ENCODE assay signal across 9 cellular contexts in genomic region chr14:22824711-22825359, GRCh38. TPM values are rescaled to one million over a fixed set of nuclear protein-coding genes. Genes with fewer than 3 reads are reported as not detected.
DNase-seq lines count a peak whose midpoint lies in the region; ATAC-seq, FAIRE-seq and TF ChIP-seq lines count a peak whose summit lies in the region.
"Had no signal": no experiment of that assay in that cellular context is flagged by ENCODE, and none has a peak within 500 bp of the region (broad histone marks: within the 10 kb centered on the region; RNA-seq: fewer than 3 reads in every experiment).

No MANE protein-coding gene starts in this region.

- no peak for TF ChIP-seq EP300 in A549 (IDR thresholded peaks at IDR 0.05)

- H3K27me3 Mint-ChIP-seq in GM23338 (ENCODE audit: insufficient read depth, low read depth, poor library complexity), result peaks cover 24% of the 10 kb centered on the region

- TF ChIP-seq CTCF in A549 (IDR thresholded peaks at IDR 0.05), result no peak
- no peak for TF ChIP-seq CTCF in GM23338 (conservative IDR thresholded peaks at IDR 0.05; ENCODE audit: low read depth in 2 of 2)
- no peak for TF ChIP-seq CTCF in BE2C (IDR thresholded peaks at IDR 0.05; ENCODE audit: low read depth, low read length)

- no peaks in the 10 kb centered on the region; the same call in 2 of the 3 replicates for H3K36me3 Mint-ChIP-seq in GM23338 (ENCODE audit: low read depth)

- H3K4me1 Mint-ChIP-seq in GM23338, result peaks cover 38% of the 10 kb centered on the region

- POLR2A ChIA-PET in A549 (lab: Yijun Ruan, JAX), result interaction anchor here (0.7 kb wide), 1 partner anchor 29 kb away, joined by 3 read pairs; no protein-coding TSS in a partner anchor

- H3K79me2 ChIP-seq in GM23338 (replicated peaks; ENCODE audit: insufficient read depth), result peaks cover under 1% of the 10 kb centered on the region; the same call in 1 of the 2 replicates

- no peak for TF ChIP-seq POLR2A in A549 (IDR thresholded peaks at IDR 0.05; ENCODE audit: low read length)

- no peak for FAIRE-seq in A549 (lab: Jason Lieb, UNC)

- peaks cover 4% of the 10 kb centered on the region for H3K9me2 ChIP-seq in GM23338 (ENCODE audit: insufficient read depth)

- H3K4me3 Mint-ChIP-seq in GM23338, result no peak overlapping the region
- H3K4me3 Mint-ChIP-seq: activated T-cell treated with anti-CD3 and anti-CD28 coated beads, Interleukin-2, amount 50 U/mL, for 24 hours had no signal

- ATAC-seq in A549, result peak; percentile 35 to 41; a peak in 5 of 6 replicates
- ATAC-seq in GM23338, result no peak
- ATAC-seq in HG03139 (IDR thresholded peaks at IDR 0.05; ENCODE audit: unreplicated experiment), result no peak

- no peak overlapping the region for H3K4me3 ChIP-seq in A549
- H3K4me3 ChIP-seq in GM23338, result no peak overlapping the region
- H3K4me3 ChIP-seq in SJCRH30, result no peak overlapping the region
- H3K4me3 ChIP-seq in BE2C (ENCODE audit: low read depth, low read length), result no peak overlapping the region

- H3F3A ChIP-seq in GM23338 (replicated peaks; ENCODE audit: low read depth), result peaks cover 8% of the 10 kb centered on the region; the same call in 1 of the 2 replicates

- 37% methylated on average over 8 of the region's 8 CpGs for WGBS in A549 (ENCODE audit: missing lambda C conversion rate)

- CTCF ChIA-PET in A549 (lab: Yijun Ruan, JAX), result interaction anchor here (0.6 to 11.7 kb wide), 12 partner anchors 26 to 269 kb away, joined by 3 to 259 read pairs (median 3); partner anchors contain the start of gene ABHD4

- H3K27ac ChIP-seq in A549, result peak overlapping the region; percentile 66 to 93
- H3K27ac ChIP-seq in GM23338 (ENCODE audit: low read depth), result no peak overlapping the region
- H3K27ac ChIP-seq in SJCRH30, result peak overlapping the region; percentile 71

- peak overlapping the region; percentile 49; the same call in 1 of the 2 replicates for H2AFZ ChIP-seq in GM23338

- H3K27me3 ChIP-seq in GM23338 (ENCODE audit: insufficient read depth) (no peaks in the 10 kb centered on the region), SJCRH30 (no peaks in the 10 kb centered on the region), BE2C (no peaks in the 10 kb centered on the region)

- DNase-seq in A549 (ENCODE audit: low read depth in 1 of 2, low spot score in 1 of 2), result peak; percentile 61 to 81
- no peak for DNase-seq in GM23338 (ENCODE audit: low spot score)
- DNase-seq in SJCRH30, result peak; percentile 78 to 81
- peak; percentile 94 for DNase-seq in glomerular visceral epithelial cell (ENCODE audit: extremely low spot score)
- no peak for DNase-seq in NCI-H1436 treated with DMSO at 0.1 percent for 48 hours (lab: John Stamatoyannopoulos, UW)
- no peak for DNase-seq in NCI-H2081 treated with DMSO at 0.1 percent for 48 hours (lab: John Stamatoyannopoulos, UW)
- DNase-seq in BE2C, result no peak
- DNase-seq: activated T-cell treated with anti-CD3 and anti-CD28 coated beads, Interleukin-2, amount 50 U/mL, for 24 hours had no signal

- H3K4me1 ChIP-seq in A549 (peaks cover 54% of the 10 kb centered on the region), GM23338 (ENCODE audit: insufficient read depth) (peaks cover 43% of the 10 kb centered on the region), SJCRH30 (peaks cover 35% of the 10 kb centered on the region), BE2C (no peaks in the 10 kb centered on the region; the same call in 1 of the 2 replicates)

- no peaks in the 10 kb centered on the region for H3K9me3 Mint-ChIP-seq in GM23338

- TF ChIP-seq RAD21 in A549 (conservative IDR thresholded peaks at IDR 0.05 in 1 of 2, IDR thresholded peaks at IDR 0.05 in 1 of 2), result no peak

- H3K36me3 ChIP-seq in GM23338 (ENCODE audit: insufficient read depth) (no peaks in the 10 kb centered on the region), SJCRH30 (no peaks in the 10 kb centered on the region), BE2C (no peaks in the 10 kb centered on the region)

- no peak overlapping the region for H3K27ac Mint-ChIP-seq in GM23338
- H3K27ac Mint-ChIP-seq: activated T-cell treated with anti-CD3 and anti-CD28 coated beads, Interleukin-2, amount 50 U/mL, for 24 hours had no signal

- H3K4me2 ChIP-seq in A549, result peak overlapping the region; percentile 59
- H3K4me2 ChIP-seq in GM23338, result no peak overlapping the region

- H3K9me3 ChIP-seq in A549 (no peaks in the 10 kb centered on the region), SJCRH30 (replicated peaks) (no peaks in the 10 kb centered on the region), BE2C (no peaks in the 10 kb centered on the region)

- no peaks in the 10 kb centered on the region for H4K20me1 ChIP-seq in GM23338 (replicated peaks; ENCODE audit: insufficient read depth)

TF ChIP-seq in A549, 52 proteins besides CTCF, POLR2A, EP300 and RAD21 (continues in another document):
- TF ChIP-seq RARB (CRISPR knock-in tag; IDR thresholded peaks at IDR 0.05) (no peak), CEBPB (IDR thresholded peaks at IDR 0.05) (no peak), MAFK (IDR thresholded peaks at IDR 0.05; ENCODE audit: partially characterized antibody) (peak; percentile 74), FOSL2 (IDR thresholded peaks at IDR 0.05) (no peak), FOSL2 (CRISPR knock-in tag; IDR thresholded peaks at IDR 0.05) (no peak), PHF8 (IDR thresholded peaks at IDR 0.05; ENCODE audit: borderline replicate concordance, low read depth) (no peak), GATA3 (IDR thresholded peaks at IDR 0.05; ENCODE audit: borderline replicate concordance) (no peak)

RNA-seq across cellular contexts. Expression of gene MRPL52, which starts 4.9 kb away (rescaled TPM):
- 113 and 116 TPM in 2 replicates for polyA plus RNA-seq in A549 (2011; rRNA removed)
- 97.7 and 110 TPM in 2 replicates for polyA plus RNA-seq in A549 (2012; cell fraction: cytosol; rRNA removed)
- polyA plus RNA-seq in A549 (2012; cell fraction: nucleus; rRNA removed), result 56.3 and 70.8 TPM in 2 replicates
- polyA plus RNA-seq in A549 (2017; fragmentation: RNase III; extraction: RNeasy Plus Mini Kit Qiagen cat#74134 plus additional on column Dnase treatment), result 172 to 173 TPM (median 172 TPM) in 3 replicates
- polyA minus RNA-seq in A549 (2011; rRNA and poly(A)+ RNA removed), result 18.3 and 23.2 TPM in 2 replicates
- total RNA-seq in GM23338 (2014; rRNA removed; shearing (Covaris generic)), result 131 and 138 TPM in 2 replicates
- polyA plus RNA-seq in GM23338 (2016; fragmentation: Nextera tagmentation; extraction: Ambion mirVana), result 617 and 691 TPM in 2 replicates
- total RNA-seq in SJCRH30 (2014; rRNA removed; shearing (Covaris generic)), result 65.1 and 95.5 TPM in 2 replicates
- polyA plus RNA-seq in BE2C (2012; ENCODE audit: insufficient read depth, insufficient read length, low read depth), result 324 TPM

RNA-seq across cellular contexts. Expression of gene SLC7A7, which starts 9.6 kb away (rescaled TPM):
- 86.8 and 104 TPM in 2 replicates for polyA plus RNA-seq in A549 (2011; rRNA removed)
- 12.2 and 16.5 TPM in 2 replicates for polyA plus RNA-seq in A549 (2012; cell fraction: cytosol; rRNA removed)
- 13.7 and 22.7 TPM in 2 replicates for polyA plus RNA-seq in A549 (2012; cell fraction: nucleus; rRNA removed)
- 30.1 to 44.2 TPM (median 39.8 TPM) in 3 replicates for polyA plus RNA-seq in A549 (2017; fragmentation: RNase III; extraction: RNeasy Plus Mini Kit Qiagen cat#74134 plus additional on column Dnase treatment)
- polyA minus RNA-seq in A549 (2011; rRNA and poly(A)+ RNA removed), result 111 and 138 TPM in 2 replicates
- total RNA-seq in GM23338 (2014; rRNA removed; shearing (Covaris generic)), result 3.6 and 6.1 TPM in 2 replicates
- polyA plus RNA-seq in GM23338 (2016; fragmentation: Nextera tagmentation; extraction: Ambion mirVana), result 2.7 and 4.1 TPM in 2 replicates
- total RNA-seq in SJCRH30 (2014; rRNA removed; shearing (Covaris generic)), result 46.2 and 47.8 TPM in 2 replicates
- 1.1 TPM for polyA plus RNA-seq in BE2C (2012; ENCODE audit: insufficient read depth, insufficient read length, low read depth)

RNA-seq across cellular contexts. Expression of gene MMP14, which starts 11.6 kb away (rescaled TPM):
- 1.9 and 2.5 TPM in 2 replicates for polyA plus RNA-seq in A549 (2011; rRNA removed)
- 1.9 TPM in 2 replicates for polyA plus RNA-seq in A549 (2012; cell fraction: cytosol; rRNA removed)
- polyA plus RNA-seq in A549 (2012; cell fraction: nucleus; rRNA removed), result 13.2 and 13.8 TPM in 2 replicates
- 1.1 to 2.0 TPM (median 1.5 TPM) in 3 replicates for polyA plus RNA-seq in A549 (2017; fragmentation: RNase III; extraction: RNeasy Plus Mini Kit Qiagen cat#74134 plus additional on column Dnase treatment)
- polyA minus RNA-seq in A549 (2011; rRNA and poly(A)+ RNA removed), result 1.7 and 2.3 TPM in 2 replicates
- 48.9 and 56.4 TPM in 2 replicates for total RNA-seq in GM23338 (2014; rRNA removed; shearing (Covaris generic))
- polyA plus RNA-seq in GM23338 (2016; fragmentation: Nextera tagmentation; extraction: Ambion mirVana), result 6.5 and 7.0 TPM in 2 replicates
- 96.7 and 98.7 TPM in 2 replicates for total RNA-seq in SJCRH30 (2014; rRNA removed; shearing (Covaris generic))
- 1.6 TPM for polyA plus RNA-seq in BE2C (2012; ENCODE audit: insufficient read depth, insufficient read length, low read depth)

RNA-seq across cellular contexts. Expression of gene LRP10, which starts 46.7 kb away (rescaled TPM):
- 74.3 and 99.6 TPM in 2 replicates for polyA plus RNA-seq in A549 (2011; rRNA removed)
- 56.1 and 79.2 TPM in 2 replicates for polyA plus RNA-seq in A549 (2012; cell fraction: cytosol; rRNA removed)
- 93.7 and 133 TPM in 2 replicates for polyA plus RNA-seq in A549 (2012; cell fraction: nucleus; rRNA removed)
- 45.5 to 62.9 TPM (median 57.2 TPM) in 3 replicates for polyA plus RNA-seq in A549 (2017; fragmentation: RNase III; extraction: RNeasy Plus Mini Kit Qiagen cat#74134 plus additional on column Dnase treatment)
- 129 and 185 TPM in 2 replicates for polyA minus RNA-seq in A549 (2011; rRNA and poly(A)+ RNA removed)
- 16.5 and 18.1 TPM in 2 replicates for total RNA-seq in GM23338 (2014; rRNA removed; shearing (Covaris generic))
- 5.4 and 6.4 TPM in 2 replicates for polyA plus RNA-seq in GM23338 (2016; fragmentation: Nextera tagmentation; extraction: Ambion mirVana)
- 12.2 and 12.5 TPM in 2 replicates for total RNA-seq in SJCRH30 (2014; rRNA removed; shearing (Covaris generic))
- polyA plus RNA-seq in BE2C (2012; ENCODE audit: insufficient read depth, insufficient read length, low read depth), result 29.7 TPM

RNA-seq across cellular contexts. Expression of gene REM2, which starts 58.2 kb away (rescaled TPM):
- polyA plus RNA-seq in A549 (2011; rRNA removed) (0.29 and 0.31 TPM in 2 replicates), A549 (2017; fragmentation: RNase III; extraction: RNeasy Plus Mini Kit Qiagen cat#74134 plus additional on column Dnase treatment) (0.23 to 0.46 TPM (median 0.29 TPM) in 3 replicates), GM23338 (2016; fragmentation: Nextera tagmentation; extraction: Ambion mirVana) (2.9 and 3.0 TPM in 2 replicates)
- 0.21 and 0.30 TPM in 2 replicates for polyA plus RNA-seq in A549 (2012; cell fraction: cytosol; rRNA removed)
- 0.96 and 1.3 TPM in 2 replicates for polyA plus RNA-seq in A549 (2012; cell fraction: nucleus; rRNA removed)
- polyA minus RNA-seq in A549 (2011; rRNA and poly(A)+ RNA removed), result 0.39 TPM in 1 of 2 replicates, not detected in the other
- 0.31 and 1.2 TPM in 2 replicates for total RNA-seq in GM23338 (2014; rRNA removed; shearing (Covaris generic))
- total RNA-seq in SJCRH30 (2014; rRNA removed; shearing (Covaris generic)), result not detected in 2 replicates
- 0.31 TPM for polyA plus RNA-seq in BE2C (2012; ENCODE audit: insufficient read depth, insufficient read length, low read depth)

Comparison
In these comparisons a context has a peak if more than half of its experiments do, and no peak if none do; other contexts are left out.
1. ATAC-seq: peak in A549 (2 of 2); none in GM23338 (single experiment) and HG03139 (single experiment).
2. DNase-seq: peak in A549 (2 of 2), SJCRH30 (2 of 2) and glomerular visceral epithelial cell (single experiment); none in GM23338 (single experiment), NCI-H1436 treated with DMSO at 0.1 percent for 48 hours (single experiment), NCI-H2081 treated with DMSO at 0.1 percent for 48 hours (single experiment) and BE2C (single experiment).